In genomic region chr14:23094666-23095195, GRCh38 we compare ENCODE assay signal across 8 cellular contexts. TPM values are rescaled to one million over a fixed set of nuclear protein-coding genes. Genes with fewer than 3 reads are reported as not detected.
DNase-seq lines count a peak whose midpoint lies in the region; ATAC-seq and TF ChIP-seq lines count a peak whose summit lies in the region.

ACIN1 (minus strand) TSS chr14:23095136; CDS start chr14:23095112, 24 bp downstream.

- no peaks in the 10 kb centered on the region for H3K9me3 ChIP-seq in heart right ventricle

- no peaks in the 10 kb centered on the region for H3K27me3 ChIP-seq in heart right ventricle

- peaks cover 0 to 63% (median 37%) of the 10 kb centered on the region in 9 donors for H3K36me3 ChIP-seq in heart right ventricle

- peak; percentile 89 for DNase-seq in EL
- peak; percentile 82 for DNase-seq in LHCN-M2 (ENCODE audit: low read depth)
- peak in 1 of 2 donors; percentile 99 for DNase-seq in activated naive CD4-positive, alpha-beta T cell treated with anti-CD3 and anti-CD28 coated beads, Interleukin-2, amount 50 U/mL, for 72 hours (ENCODE audit: low spot score in 2 of 2)
- peak; percentile 81 to 99 for DNase-seq in heart right ventricle
- peak; percentile 59 for DNase-seq in retinal pigment epithelial cell (ENCODE audit: low read depth)
- DNase-seq in NCI-H128 (lab: John Stamatoyannopoulos, UW; ENCODE audit: unreplicated experiment), result no peak
- no peak for DNase-seq in MV-4-11 (lab: John Stamatoyannopoulos, UW)

- peaks cover 8 to 67% (median 50%) of the 10 kb centered on the region in 9 donors for H3K4me1 ChIP-seq in heart right ventricle

- 0% methylated on average over 55 of the region's 55 CpGs for WGBS in heart right ventricle, 2 donors

- H3K36me3 Mint-ChIP-seq in activated naive CD4-positive, alpha-beta T cell treated with anti-CD3 and anti-CD28 coated beads, Interleukin-2, amount 50 U/mL, for 72 hours, result peaks cover 29 to 38% of the 10 kb centered on the region in 2 donors

- no peaks in the 10 kb centered on the region for H3K9me3 Mint-ChIP-seq in activated naive CD4-positive, alpha-beta T cell treated with anti-CD3 and anti-CD28 coated beads, Interleukin-2, amount 50 U/mL, for 72 hours

- TF ChIP-seq CTCF in heart right ventricle (IDR thresholded peaks at IDR 0.05), result no peak
- TF ChIP-seq CTCF in retinal pigment epithelial cell (conservative IDR thresholded peaks at IDR 0.05; ENCODE audit: low read depth, low read length), result no peak

- peak; percentile 38 for ATAC-seq in GM21825 (IDR thresholded peaks at IDR 0.05; ENCODE audit: unreplicated experiment)
- peak; percentile 43 to 56 for ATAC-seq in activated naive CD4-positive, alpha-beta T cell treated with anti-CD3 and anti-CD28 coated beads, Interleukin-2, amount 50 U/mL, for 72 hours
- peak; percentile 59 to 77 (median 66) for ATAC-seq in heart right ventricle

- H3K27ac Mint-ChIP-seq in activated naive CD4-positive, alpha-beta T cell treated with anti-CD3 and anti-CD28 coated beads, Interleukin-2, amount 50 U/mL, for 72 hours, result no peak within 1 kb of the TSS

- intact Hi-C loops in heart right ventricle (cut with DNase I), result loop anchor here in 2 of 10 donors (1.0 to 5.0 kb wide), 3 partner anchors 23 to 853 kb away; no protein-coding TSS in a partner anchor

- peak within 1 kb of the TSS; percentile 66 to 97 (median 76) for H3K4me3 ChIP-seq in heart right ventricle
- H3K4me3 ChIP-seq in retinal pigment epithelial cell (ENCODE audit: low read length), result peak within 1 kb of the TSS; percentile 98

- peak within 1 kb of the TSS; percentile 92 to 99 (median 96) for H3K27ac ChIP-seq in heart right ventricle

RNA-seq across cellular contexts. Expression of gene ACIN1, which starts in this region (rescaled TPM):
- total RNA-seq in LHCN-M2 (2014; rRNA removed) (78.7 and 106 TPM in 2 replicates), heart right ventricle (10 to 100 TPM; 60.2 to 79.7 (median 68.0) TPM)
- 78.8 TPM for polyA plus RNA-seq in LHCN-M2 (2012)
- 100 to 1,000 TPM; 187 to 191 TPM for total RNA-seq in activated naive CD4-positive, alpha-beta T cell treated with anti-CD3 and anti-CD28 coated beads, Interleukin-2, amount 50 U/mL, for 72 hours
- polyA plus RNA-seq in heart right ventricle, result 100 to 1,000 TPM in 1 of 2 donors, 10 to 100 TPM in 1; 35.7 to 119 TPM

Comparison
In these comparisons a context has a peak if more than half of its experiments do, and no peak if none do; other contexts are left out.
1. DNase-seq: peak in EL (single experiment), LHCN-M2 (single experiment), heart right ventricle (2 of 2) and retinal pigment epithelial cell (single experiment); none in NCI-H128 (single experiment) and MV-4-11 (single experiment).
2. Peak in every context shown above with its lines, with median percentiles within 50 percentile points of each other: ATAC-seq.